Comparison of ENCODE assay signal across 8 cellular contexts in the genomic region with DNA sequence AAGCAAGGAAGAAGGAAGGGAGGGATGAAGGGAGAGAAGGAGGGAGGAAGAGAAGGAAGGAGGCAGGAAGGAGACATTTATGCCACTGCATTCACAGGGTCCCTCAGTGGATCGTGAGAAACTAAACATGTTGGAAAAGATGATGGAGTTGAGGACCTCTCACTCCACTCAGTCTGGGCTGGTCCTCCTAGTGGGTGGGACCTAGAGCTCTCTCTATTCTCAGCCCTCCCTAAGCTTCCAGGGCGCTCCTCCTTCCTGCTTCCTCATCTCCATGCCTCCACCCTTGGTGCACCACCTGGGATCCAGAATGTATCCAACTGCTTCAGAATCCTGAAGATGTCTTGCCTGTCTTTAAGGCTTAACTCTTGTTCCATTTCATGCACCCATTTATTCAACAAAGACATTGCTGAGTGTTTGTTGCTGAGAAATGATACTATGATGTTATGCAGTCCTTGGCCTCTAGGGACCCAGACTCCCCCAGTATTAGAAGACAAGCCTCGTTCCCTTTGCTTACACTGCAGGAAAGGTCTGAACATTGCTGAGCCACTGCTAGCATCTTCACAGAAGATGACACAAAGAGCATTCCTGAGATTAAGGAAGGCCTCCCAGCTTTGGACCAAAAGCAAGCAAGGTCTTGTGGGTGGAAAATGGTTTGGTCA.
DNase-seq lines count a peak whose midpoint lies in the region; ATAC-seq and TF ChIP-seq lines count a peak whose summit lies in the region.

No MANE protein-coding gene starts in this region.

- POLR2A ChIA-PET in HEK293T (lab: Yijun Ruan, JAX), result no interaction called here
- POLR2A ChIA-PET in activated CD4-positive, alpha-beta memory T cell treated with anti-CD3 and anti-CD28 coated beads for 36 hours (lab: Charles Lee), result no interaction called here

- intact Hi-C loops in activated CD4-positive, alpha-beta memory T cell treated with anti-CD3 and anti-CD28 coated beads for 36 hours (cut with micrococcal nuclease), result no loop called here

- H3K4me3 ChIP-seq in OCI-LY3 (ENCODE audit: low read length) (no peak overlapping the region), liver (ENCODE audit: low read depth in 1 of 3, low read length in 3 of 3) (no peak overlapping the region), HAP-1 (no peak overlapping the region)

- CTCF ChIA-PET in HEK293T (lab: Yijun Ruan, JAX), result interaction anchor here (0.6 to 2.0 kb wide), 3 partner anchors 9 to 86 kb away, joined by 4 to 7 read pairs (median 5); no protein-coding TSS in a partner anchor
- CTCF ChIA-PET in activated CD4-positive, alpha-beta memory T cell treated with anti-CD3 and anti-CD28 coated beads for 36 hours (lab: Charles Lee), result interaction anchor here (0.8 to 2.3 kb wide), 3 partner anchors 9 to 11 kb away, joined by 3 to 10 read pairs (median 4); no protein-coding TSS in a partner anchor

- peak; percentile 34 for DNase-seq in HEK293T (ENCODE audit: extremely low spot score)
- DNase-seq in activated CD4-positive, alpha-beta memory T cell treated with anti-CD3 and anti-CD28 coated beads for 36 hours, result no peak
- no peak for DNase-seq in NCI-H226
- no peak for DNase-seq in T-helper 17 cell
- no peak for DNase-seq in HAP-1 (ENCODE audit: low spot score in 2 of 2)

- H3K4me2 ChIP-seq in OCI-LY3 (ENCODE audit: low read length), result no peak overlapping the region

- peaks cover 61% of the 10 kb centered on the region for H3K4me1 ChIP-seq in OCI-LY3 (ENCODE audit: low read length)
- H3K4me1 ChIP-seq in liver (ENCODE audit: control insufficient read depth in 4 of 4, insufficient read depth in 4 of 4, low read length in 3 of 4), result peaks cover 0 to 16% (median 6%) of the 10 kb centered on the region in 4 donors
- H3K4me1 ChIP-seq in HAP-1, result no peaks in the 10 kb centered on the region

- H3K36me3 Mint-ChIP-seq in activated CD4-positive, alpha-beta memory T cell treated with anti-CD3 and anti-CD28 coated beads for 36 hours, result no peaks in the 10 kb centered on the region
- H3K36me3 Mint-ChIP-seq in T-helper 17 cell (ENCODE audit: low read depth), result peaks cover 3% of the 10 kb centered on the region

- H3K27ac Mint-ChIP-seq in activated CD4-positive, alpha-beta memory T cell treated with anti-CD3 and anti-CD28 coated beads for 36 hours, result no peak overlapping the region
- H3K27ac Mint-ChIP-seq in T-helper 17 cell, result no peak overlapping the region

- no peaks in the 10 kb centered on the region for H3K9me3 Mint-ChIP-seq in activated CD4-positive, alpha-beta memory T cell treated with anti-CD3 and anti-CD28 coated beads for 36 hours

- no peak for TF ChIP-seq POLR2A in GM18505 (IDR thresholded peaks at IDR 0.05; ENCODE audit: borderline replicate concordance, extremely low read depth, insufficient read depth, insufficient read length)

- no peaks in the 10 kb centered on the region for H3K79me2 ChIP-seq in OCI-LY3 (ENCODE audit: low read length)

- ATAC-seq in GM18505 (IDR thresholded peaks at IDR 0.05; ENCODE audit: unreplicated experiment) (peak; percentile 86), T-helper 17 cell (no peak)

- WGBS in liver, result 77% methylated on average over 3 of the region's 3 CpGs

- H3K27me3 ChIP-seq in OCI-LY3 (ENCODE audit: low read depth, low read length) (no peaks in the 10 kb centered on the region), liver (ENCODE audit: control insufficient read depth in 4 of 4, insufficient read depth in 4 of 4, low read length in 3 of 4) (no peaks in the 10 kb centered on the region), HAP-1 (ENCODE audit: low read depth) (peaks cover 7% of the 10 kb centered on the region)

- no peak overlapping the region for H2AFZ ChIP-seq in OCI-LY3 (ENCODE audit: low read depth, low read length)

- no peak for TF ChIP-seq RAD21 in liver (IDR thresholded peaks at IDR 0.05)

- no peak overlapping the region for H3K4me3 Mint-ChIP-seq in activated CD4-positive, alpha-beta memory T cell treated with anti-CD3 and anti-CD28 coated beads for 36 hours
- H3K4me3 Mint-ChIP-seq in T-helper 17 cell, result no peak overlapping the region

- H3K4me1 Mint-ChIP-seq in activated CD4-positive, alpha-beta memory T cell treated with anti-CD3 and anti-CD28 coated beads for 36 hours (ENCODE audit: low read depth), result no peaks in the 10 kb centered on the region
- H3K4me1 Mint-ChIP-seq in T-helper 17 cell, result no peaks in the 10 kb centered on the region

- H3K9me3 ChIP-seq in OCI-LY3 (ENCODE audit: insufficient read depth, low read length), result no peaks in the 10 kb centered on the region
- no peaks in the 10 kb centered on the region for H3K9me3 ChIP-seq in liver (ENCODE audit: control insufficient read depth in 4 of 4, low read length in 3 of 4)
- H3K9me3 ChIP-seq in T-helper 17 cell (ENCODE audit: control insufficient read depth, low read length, poor library complexity, severe bottlenecking), result no peaks in the 10 kb centered on the region
- no peaks in the 10 kb centered on the region for H3K9me3 ChIP-seq in HAP-1

- H3K27me3 Mint-ChIP-seq in activated CD4-positive, alpha-beta memory T cell treated with anti-CD3 and anti-CD28 coated beads for 36 hours, result peaks cover 2% of the 10 kb centered on the region
- H3K27me3 Mint-ChIP-seq in T-helper 17 cell, result peaks cover 33% of the 10 kb centered on the region

- H3K27ac ChIP-seq in OCI-LY3 (ENCODE audit: low read length) (no peak overlapping the region), liver (ENCODE audit: low read depth in 1 of 2, low read length in 2 of 2) (no peak overlapping the region)

- H3K36me3 ChIP-seq in OCI-LY3 (replicated peaks; ENCODE audit: low read depth, low read length) (no peaks in the 10 kb centered on the region), liver (ENCODE audit: control insufficient read depth in 4 of 4, insufficient read depth in 3 of 4, low read depth in 1 of 4, low read length in 3 of 4) (no peaks in the 10 kb centered on the region), HAP-1 (replicated peaks) (no peaks in the 10 kb centered on the region)

- no peak overlapping the region for H3K9ac ChIP-seq in OCI-LY3 (ENCODE audit: low read length)
- no peak overlapping the region for H3K9ac ChIP-seq in liver (ENCODE audit: low read depth in 1 of 2, low read length in 2 of 2)

- TF ChIP-seq CTCF in OCI-LY3 (IDR thresholded peaks at IDR 0.05; ENCODE audit: low read depth, low read length) (peak; percentile 38), liver (IDR thresholded peaks at IDR 0.05; ENCODE audit: low read depth, low read length, missing input control) (peak; percentile 34)

- H4K20me1 ChIP-seq in OCI-LY3 (ENCODE audit: insufficient read depth, low read length), result no peaks in the 10 kb centered on the region

- in situ Hi-C loops in HAP-1 (cut with MboI; ENCODE audit: low sequenced_read_pairs), result no loop called here

TF ChIP-seq in HEK293T, 16 proteins besides CTCF, POLR2A, EP300 and RAD21:
- no peak for TF ChIP-seq LEF1 (IDR thresholded peaks at IDR 0.05; ENCODE audit: borderline replicate concordance)
- no peak for TF ChIP-seq BHLHE40 (IDR thresholded peaks at IDR 0.05; ENCODE audit: borderline replicate concordance)
- TF ChIP-seq NFRKB (IDR thresholded peaks at IDR 0.05), result no peak
- TF ChIP-seq SP1 (IDR thresholded peaks at IDR 0.05), result no peak

TF ChIP-seq in liver, 16 proteins besides CTCF, POLR2A, EP300 and RAD21 (continues in another document):
- TF ChIP-seq FOXA2 (IDR thresholded peaks at IDR 0.05) (no peak), FOXA1 (IDR thresholded peaks at IDR 0.05) (no peak), GABPA (IDR thresholded peaks at IDR 0.05 in 1 of 2, conservative IDR thresholded peaks at IDR 0.05 in 1 of 2) (no peak), NR2F2 (IDR thresholded peaks at IDR 0.05) (no peak), RXRA (IDR thresholded peaks at IDR 0.05) (no peak), YY1 (IDR thresholded peaks at IDR 0.05) (no peak)
- TF ChIP-seq, protein P1, sequence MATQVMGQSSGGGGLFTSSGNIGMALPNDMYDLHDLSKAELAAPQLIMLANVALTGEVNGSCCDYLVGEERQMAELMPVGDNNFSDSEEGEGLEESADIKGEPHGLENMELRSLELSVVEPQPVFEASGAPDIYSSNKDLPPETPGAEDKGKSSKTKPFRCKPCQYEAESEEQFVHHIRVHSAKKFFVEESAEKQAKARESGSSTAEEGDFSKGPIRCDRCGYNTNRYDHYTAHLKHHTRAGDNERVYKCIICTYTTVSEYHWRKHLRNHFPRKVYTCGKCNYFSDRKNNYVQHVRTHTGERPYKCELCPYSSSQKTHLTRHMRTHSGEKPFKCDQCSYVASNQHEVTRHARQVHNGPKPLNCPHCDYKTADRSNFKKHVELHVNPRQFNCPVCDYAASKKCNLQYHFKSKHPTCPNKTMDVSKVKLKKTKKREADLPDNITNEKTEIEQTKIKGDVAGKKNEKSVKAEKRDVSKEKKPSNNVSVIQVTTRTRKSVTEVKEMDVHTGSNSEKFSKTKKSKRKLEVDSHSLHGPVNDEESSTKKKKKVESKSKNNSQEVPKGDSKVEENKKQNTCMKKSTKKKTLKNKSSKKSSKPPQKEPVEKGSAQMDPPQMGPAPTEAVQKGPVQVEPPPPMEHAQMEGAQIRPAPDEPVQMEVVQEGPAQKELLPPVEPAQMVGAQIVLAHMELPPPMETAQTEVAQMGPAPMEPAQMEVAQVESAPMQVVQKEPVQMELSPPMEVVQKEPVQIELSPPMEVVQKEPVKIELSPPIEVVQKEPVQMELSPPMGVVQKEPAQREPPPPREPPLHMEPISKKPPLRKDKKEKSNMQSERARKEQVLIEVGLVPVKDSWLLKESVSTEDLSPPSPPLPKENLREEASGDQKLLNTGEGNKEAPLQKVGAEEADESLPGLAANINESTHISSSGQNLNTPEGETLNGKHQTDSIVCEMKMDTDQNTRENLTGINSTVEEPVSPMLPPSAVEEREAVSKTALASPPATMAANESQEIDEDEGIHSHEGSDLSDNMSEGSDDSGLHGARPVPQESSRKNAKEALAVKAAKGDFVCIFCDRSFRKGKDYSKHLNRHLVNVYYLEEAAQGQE (IDR thresholded peaks at IDR 0.05), result no peak
- TF ChIP-seq, protein P2, sequence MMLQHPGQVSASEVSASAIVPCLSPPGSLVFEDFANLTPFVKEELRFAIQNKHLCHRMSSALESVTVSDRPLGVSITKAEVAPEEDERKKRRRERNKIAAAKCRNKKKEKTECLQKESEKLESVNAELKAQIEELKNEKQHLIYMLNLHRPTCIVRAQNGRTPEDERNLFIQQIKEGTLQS (IDR thresholded peaks at IDR 0.05), result no peak
- TF ChIP-seq, protein P3, sequence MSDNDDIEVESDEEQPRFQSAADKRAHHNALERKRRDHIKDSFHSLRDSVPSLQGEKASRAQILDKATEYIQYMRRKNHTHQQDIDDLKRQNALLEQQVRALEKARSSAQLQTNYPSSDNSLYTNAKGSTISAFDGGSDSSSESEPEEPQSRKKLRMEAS (IDR thresholded peaks at IDR 0.05), result no peak
